Comparison of ENCODE assay signal across 16 cellular contexts in the genomic region with DNA sequence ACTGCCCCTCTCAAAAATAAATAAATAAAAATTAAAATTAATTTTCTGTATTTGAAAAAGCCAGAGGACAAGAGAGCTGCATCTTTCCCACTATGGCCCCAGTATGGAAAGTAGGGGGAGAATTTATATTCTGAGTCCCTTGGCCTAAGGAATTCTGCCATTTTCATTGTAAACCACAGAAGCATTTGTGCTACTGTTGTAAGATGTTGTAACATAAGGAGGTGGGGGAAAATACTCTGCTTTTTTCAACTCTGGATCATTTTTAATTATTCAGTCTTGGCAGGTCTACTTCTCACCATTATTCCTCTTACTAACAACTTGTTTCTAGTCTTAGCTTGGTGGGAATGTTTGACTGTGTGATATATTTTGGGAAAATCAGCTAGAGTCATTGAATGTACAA.
"Had no signal": no experiment of that assay in that cellular context is flagged by ENCODE, and none has a peak within 500 bp of the region (broad histone marks: within the 10 kb centered on the region; RNA-seq: fewer than 3 reads in every experiment).

No MANE protein-coding gene starts in this region.

- H3K27me3 ChIP-seq: gastrocnemius medialis had no signal

- ATAC-seq: activated CD8-positive, alpha-beta T cell treated with anti-CD3 and anti-CD28 coated beads, Interleukin-2, amount 10 ng/mL, durations not matched to agents 7 days and 5 days; gastrocnemius medialis; natural killer cell; stimulated activated naive CD8-positive, alpha-beta T cell treated with anti-CD3 and anti-CD28 coated beads, Interleukin-15, Interleukin-2, amounts not matched to agents 100 U/mL and 50 U/mL, for 24 hours had no signal

- DNase-seq: activated CD4-positive, alpha-beta T cell treated with anti-CD3 and anti-CD28 coated beads for 48 hours; activated CD8-positive, alpha-beta memory T cell treated with anti-CD3 and anti-CD28 coated beads, Interleukin-2, amount 50 U/mL, for 48 hours; activated CD8-positive, alpha-beta T cell treated with anti-CD3 and anti-CD28 coated beads, Interleukin-2, amount 10 ng/mL, durations not matched to agents 7 days and 5 days; activated naive CD4-positive, alpha-beta T cell; aorta; effector CD4-positive, alpha-beta T cell; gastrocnemius medialis; natural killer cell; stimulated activated CD4-positive, alpha-beta T cell treated with anti-CD3 and anti-CD28 coated beads, Interleukin-2, amount 100 ng/mL, for 48 hours; stimulated activated CD8-positive, alpha-beta memory T cell treated with anti-CD3 and anti-CD28 coated beads, Interleukin-4, amount 100 ng/mL, for 48 hours; stimulated activated naive CD8-positive, alpha-beta T cell treated with anti-CD3 and anti-CD28 coated beads, Interleukin-15, Interleukin-2, amounts not matched to agents 100 U/mL and 50 U/mL, for 24 hours; T1000 had no signal

- FAIRE-seq: colon, endothelial cell of umbilical vein had no signal

- H3K9me3 ChIP-seq: gastrocnemius medialis, SJSA1 had no signal

- H3K27ac ChIP-seq: SJSA1, VCaP had no signal

- H3K4me3 ChIP-seq: gastrocnemius medialis, SJSA1 had no signal

- H3K36me3 ChIP-seq: gastrocnemius medialis, SJSA1 had no signal
